ENCODE assay signal across 22 cellular contexts in the genomic region with DNA sequence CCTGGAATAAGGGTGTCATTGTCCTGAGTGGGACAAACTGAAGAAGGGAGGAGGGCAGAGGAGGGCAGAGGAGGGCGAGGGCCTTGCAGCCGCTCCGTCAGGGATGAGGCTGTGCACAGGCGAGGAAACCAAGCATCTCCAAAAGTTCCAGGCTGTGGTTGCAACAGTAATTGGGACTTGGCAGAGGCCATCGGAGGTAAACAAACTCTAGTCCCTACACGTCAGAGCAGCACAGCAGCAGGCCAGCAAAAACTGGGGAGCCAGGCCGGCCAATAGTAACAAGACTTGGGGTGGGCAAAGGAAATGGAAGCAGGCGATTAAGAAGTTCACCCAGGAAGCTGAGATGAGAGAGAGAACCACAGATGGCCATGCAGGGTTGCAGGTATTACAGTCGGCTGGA.
A peak's percentile ranks its signal among the peaks of the same experiment; 100 is the strongest.
DNase-seq lines count a peak whose midpoint lies in the region; ATAC-seq and TF ChIP-seq lines count a peak whose summit lies in the region.
"Had no signal": no experiment of that assay in that cellular context is flagged by ENCODE, and none has a peak within 500 bp of the region (broad histone marks: within the 10 kb centered on the region; RNA-seq: fewer than 3 reads in every experiment).

No MANE protein-coding gene starts in this region.

- intact Hi-C loops in right cardiac atrium (cut with DNase I) (no loop called here), Right ventricle myocardium superior (cut with DNase I) (no loop called here), sigmoid colon (cut with DNase I) (no loop called here)

- H3K4me1 ChIP-seq in right cardiac atrium (ENCODE audit: control insufficient read depth, insufficient read depth, low read length), result no peaks in the 10 kb centered on the region
- no peaks in the 10 kb centered on the region for H3K4me1 ChIP-seq in lung (ENCODE audit: control insufficient read depth in 2 of 2, insufficient read depth in 2 of 2, low read length in 2 of 2)
- H3K4me1 ChIP-seq in sigmoid colon, result peaks cover 0 to 36% (median 29%) of the 10 kb centered on the region in 4 donors
- H3K4me1 ChIP-seq: SJSA1 had no signal

- no peaks in the 10 kb centered on the region for H3K27me3 ChIP-seq in right cardiac atrium (ENCODE audit: control insufficient read depth, insufficient read depth)
- no peaks in the 10 kb centered on the region for H3K27me3 ChIP-seq in lung (ENCODE audit: control insufficient read depth, insufficient read depth)
- H3K27me3 ChIP-seq in sigmoid colon, result no peaks in the 10 kb centered on the region
- H3K27me3 ChIP-seq: SJSA1 had no signal

- TF ChIP-seq POLR2A in sigmoid colon (IDR thresholded peaks at IDR 0.05), result no peak

- 77% methylated on average over 9 of the region's 9 CpGs for WGBS in right cardiac atrium
- 68 to 80% methylated on average over 9 of the region's 9 CpGs for WGBS in lung, 2 donors
- 77 to 84% methylated on average over 9 of the region's 9 CpGs for WGBS in sigmoid colon, 2 donors

- H3K4me3 ChIP-seq in right cardiac atrium (ENCODE audit: low read length), result no peak overlapping the region
- no peak overlapping the region for H3K4me3 ChIP-seq in lung
- H3K4me3 ChIP-seq in sigmoid colon, result no peak overlapping the region
- H3K4me3 ChIP-seq: SJSA1, smooth muscle cell had no signal

- TF ChIP-seq CTCF in lung (IDR thresholded peaks at IDR 0.05; ENCODE audit: control extremely low read depth, extremely low read depth), result no peak
- TF ChIP-seq CTCF in sigmoid colon (IDR thresholded peaks at IDR 0.05), result no peak

- TF ChIP-seq EP300 in sigmoid colon (IDR thresholded peaks at IDR 0.05), result peak in 1 of 4 donors; percentile 12

- no peak overlapping the region for H3K27ac ChIP-seq in right cardiac atrium (ENCODE audit: low read length)
- no peak overlapping the region for H3K27ac ChIP-seq in lung (ENCODE audit: low read depth in 1 of 2, low read length in 1 of 2)
- H3K27ac ChIP-seq in sigmoid colon, result peak overlapping the region in 3 of 4 donors; percentile 55 to 73 (median 66)
- H3K27ac ChIP-seq: KMS-11, SJSA1 had no signal

- H3K9me3 ChIP-seq in right cardiac atrium (ENCODE audit: control insufficient read depth, low read length), result no peaks in the 10 kb centered on the region
- H3K9me3 ChIP-seq in lung (ENCODE audit: control insufficient read depth in 2 of 2, insufficient read depth in 1 of 2, low read length in 1 of 2), result no peaks in the 10 kb centered on the region
- no peaks in the 10 kb centered on the region for H3K9me3 ChIP-seq in sigmoid colon

- no peaks in the 10 kb centered on the region for H3K36me3 ChIP-seq in lung (ENCODE audit: control insufficient read depth in 2 of 2, insufficient read depth in 2 of 2, low read length in 2 of 2)
- no peaks in the 10 kb centered on the region for H3K36me3 ChIP-seq in sigmoid colon
- H3K36me3 ChIP-seq: SJSA1 had no signal

- DNase-seq in right cardiac atrium (peak in 1 of 3 donors; percentile 72), Right ventricle myocardium superior (no peak), lung (ENCODE audit: low spot score) (peak; percentile 62), sigmoid colon (peak; percentile 78), GDM1 (lab: John Stamatoyannopoulos, UW) (no peak), NCI-H1417 treated with DMSO at 0.1 percent for 48 hours (lab: John Stamatoyannopoulos, UW) (no peak)
- DNase-seq in activated CD4-positive, CD25-positive, alpha-beta regulatory T cell treated with anti-CD3 and anti-CD28 coated beads, Interleukin-2, amount 50 U/mL, for 72 hours, result no peak
- DNase-seq: activated CD4-positive, alpha-beta T cell treated with anti-CD3 and anti-CD28 coated beads for 1 hour; activated CD8-positive, alpha-beta T cell treated with anti-CD3 and anti-CD28 coated beads, Interleukin-2, amount 10 ng/mL, durations not matched to agents 7 days and 5 days; activated T-cell treated with anti-CD3 and anti-CD28 coated beads, Interleukin-2, amount 50 U/mL, for 1 hour; cortex of kidney; DMS153; endodermal cell; MV-4-11; NCI-H187; NCI-H526; stimulated activated CD4-positive, alpha-beta T cell treated with anti-CD3 and anti-CD28 coated beads, Interleukin-2, amount 100 ng/mL, for 48 hours had no signal

- peak; percentile 20 to 80 for ATAC-seq in right cardiac atrium
- ATAC-seq in Right ventricle myocardium superior (ENCODE audit: poor library complexity), result no peak
- peak; percentile 35 for ATAC-seq in lung (ENCODE audit: insufficient read depth, low FRiP score)
- no peak for ATAC-seq in HG02840 (IDR thresholded peaks at IDR 0.05; ENCODE audit: low FRiP score, unreplicated experiment)
- ATAC-seq: activated CD8-positive, alpha-beta T cell treated with anti-CD3 and anti-CD28 coated beads, Interleukin-2, amount 10 ng/mL, durations not matched to agents 7 days and 5 days; stimulated activated memory B cell treated with anti-CD40 and anti-IgM and Interleukin-4, amounts not matched to agents 10 μg/mL and 1 μg/mL and 100 μg/mL, for 72 hours had no signal

Comparison
In these comparisons a context has a peak if more than half of its experiments do, and no peak if none do; other contexts are left out.
1. ATAC-seq: peak in right cardiac atrium (2 of 2) and lung (single experiment); none in Right ventricle myocardium superior (single experiment) and HG02840 (single experiment).
2. DNase-seq: peak in lung (single experiment) and sigmoid colon (single experiment); none in Right ventricle myocardium superior (single experiment), GDM1 (single experiment), activated CD4-positive, CD25-positive, alpha-beta regulatory T cell treated with anti-CD3 and anti-CD28 coated beads, Interleukin-2, amount 50 U/mL, for 72 hours (single experiment) and NCI-H1417 treated with DMSO at 0.1 percent for 48 hours (single experiment).
3. H3K27ac ChIP-seq: peak in sigmoid colon (3 of 4); none in right cardiac atrium (single experiment) and lung (0 of 2).